Comparison of ENCODE assay signal across 3 cellular contexts in the genomic region with DNA sequence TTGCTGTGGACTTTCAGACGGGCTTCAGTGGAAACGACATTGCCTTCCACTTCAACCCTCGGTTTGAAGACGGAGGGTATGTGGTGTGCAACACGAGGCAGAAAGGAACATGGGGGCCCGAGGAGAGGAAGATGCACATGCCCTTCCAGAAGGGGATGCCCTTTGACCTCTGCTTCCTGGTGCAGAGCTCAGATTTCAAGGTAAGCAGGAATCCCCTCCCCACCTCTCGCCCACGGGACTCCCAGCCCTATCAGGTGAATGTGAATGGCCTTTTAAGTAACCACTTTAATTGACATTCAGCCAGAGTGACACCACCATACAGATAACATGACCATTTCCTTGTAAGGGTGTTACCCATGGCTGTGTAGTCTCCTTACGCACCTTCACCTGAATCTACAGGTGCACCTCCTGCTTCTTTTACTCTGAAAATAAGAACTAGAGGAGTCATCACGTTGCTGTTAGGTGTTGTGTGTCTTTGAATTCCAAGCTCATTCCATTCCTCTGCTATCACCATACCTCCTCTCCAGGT. TPM values are rescaled to one million over a fixed set of nuclear protein-coding genes. Genes with fewer than 3 reads are reported as not detected.
"Had no signal": no experiment of that assay in that cellular context is flagged by ENCODE, and none has a peak within 500 bp of the region (broad histone marks: within the 10 kb centered on the region; RNA-seq: fewer than 3 reads in every experiment).

No MANE protein-coding gene starts in this region.

RNA-seq across cellular contexts. Expression of a gene that starts 9.4 kb away (rescaled TPM):
- total RNA-seq: LHCN-M2, M059J, MCF 10A had no signal
